ENCODE assay signal across 8 cellular contexts in the genomic region with DNA sequence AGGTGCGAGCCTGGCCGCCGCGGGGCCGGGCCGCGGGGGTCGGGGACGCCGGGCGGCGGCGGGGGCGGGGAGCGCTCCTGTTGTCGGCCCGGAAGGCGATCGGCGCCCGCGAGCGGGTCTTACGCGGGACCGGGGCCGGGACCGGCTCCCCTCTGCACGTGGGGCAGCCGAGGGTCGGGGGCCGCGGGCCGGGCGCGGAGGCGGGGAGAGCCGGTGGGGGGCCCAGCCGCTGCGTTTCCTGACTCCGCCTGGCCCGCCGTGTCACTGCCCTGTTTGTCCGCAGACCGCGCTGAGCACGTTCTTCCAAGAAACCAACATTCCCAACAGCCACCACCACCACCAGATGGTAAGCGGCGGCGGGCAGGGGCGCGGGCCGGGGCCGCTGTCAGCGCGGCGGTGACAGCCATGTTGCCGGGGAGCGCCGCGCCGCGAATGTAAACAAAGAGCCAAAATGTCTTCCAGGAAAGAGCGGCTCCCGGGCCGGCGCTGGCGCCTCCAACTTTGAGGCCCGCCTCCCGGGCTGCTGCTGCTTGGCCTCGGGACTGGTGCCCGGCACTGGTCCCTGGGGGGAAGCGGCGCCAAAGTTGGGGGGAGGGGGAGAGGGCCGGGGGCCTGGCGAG. TPM values are rescaled to one million over a fixed set of nuclear protein-coding genes. Genes with fewer than 3 reads are reported as not detected.
A peak's percentile ranks its signal among the peaks of the same experiment; 100 is the strongest.
DNase-seq lines count a peak whose midpoint lies in the region; ATAC-seq, FAIRE-seq and TF ChIP-seq lines count a peak whose summit lies in the region.

No MANE protein-coding gene starts in this region.

- no peak overlapping the region for H2AFZ ChIP-seq in GM23248
- no peak overlapping the region for H2AFZ ChIP-seq in K562 (ENCODE audit: low read depth, low read length)

- TF ChIP-seq EP300 in K562 (IDR thresholded peaks at IDR 0.05; ENCODE audit: low read length) = no peak

- H3K9me1 ChIP-seq in K562 (ENCODE audit: control insufficient read depth, insufficient read depth, low read length) = no peaks in the 10 kb centered on the region

- H3K4me1 ChIP-seq in GM23248 (ENCODE audit: insufficient read depth) (peaks cover 22% of the 10 kb centered on the region), K562 (replicated peaks in 1 of 2; ENCODE audit: control insufficient read depth in 2 of 2, insufficient read depth in 2 of 2, low read length in 2 of 2) (peaks cover 43 to 44% of the 10 kb centered on the region in 2 experiments), iPS-18a (ENCODE audit: control insufficient read depth, low read depth, low read length) (peaks cover 17% of the 10 kb centered on the region), skeletal muscle tissue (ENCODE audit: control insufficient read depth in 3 of 3, insufficient read depth in 3 of 3, low read length in 3 of 3) (peaks cover 54 to 59% (median 55%) of the 10 kb centered on the region in 3 donors)

- H3F3A ChIP-seq in GM23248 (ENCODE audit: insufficient read depth) = peaks cover 7% of the 10 kb centered on the region

- intact Hi-C loops in K562 (cut with micrococcal nuclease) = loop anchor here (5.0 kb wide), 2 partner anchors 68 to 83 kb away; no protein-coding TSS in a partner anchor

- DNase-seq in AG09309 (ENCODE audit: low read depth) (no peak), GM23248 (peak; percentile 81), K562 (ENCODE audit: extremely low read depth in 1 of 4, low spot score in 3 of 4) (peak; percentile 40 to 69 (median 64)), NCI-H526 treated with DMSO at 0.1 percent for 48 hours (lab: John Stamatoyannopoulos, UW) (no peak)

- TF ChIP-seq POLR2A in K562 (conservative IDR thresholded peaks at IDR 0.05) = peak; percentile 10; the same call in 1 of the 2 replicates

- peak overlapping the region; percentile 97 for H3K4me2 ChIP-seq in GM23248 (ENCODE audit: unreplicated experiment)
- H3K4me2 ChIP-seq in K562 (ENCODE audit: insufficient read depth, low read length) = peak overlapping the region; percentile 97; the same call in 1 of the 2 replicates

- H3K27me3 ChIP-seq in GM23248 (replicated peaks; ENCODE audit: insufficient read depth) = no peaks in the 10 kb centered on the region
- no peaks in the 10 kb centered on the region for H3K27me3 ChIP-seq in K562 (ENCODE audit: control insufficient read depth in 2 of 2, insufficient read depth in 2 of 2, low read length in 2 of 2)
- no peaks in the 10 kb centered on the region for H3K27me3 ChIP-seq in iPS-18a (ENCODE audit: control insufficient read depth, insufficient read depth, low read length)
- H3K27me3 ChIP-seq in skeletal muscle tissue (ENCODE audit: control insufficient read depth in 3 of 3, insufficient read depth in 3 of 3, low read length in 3 of 3) = no peaks in the 10 kb centered on the region

- FAIRE-seq in K562 (lab: Jason Lieb, UNC) = no peak

- H3K36me3 ChIP-seq in GM23248 (ENCODE audit: low read depth) (no peaks in the 10 kb centered on the region), K562 (ENCODE audit: control insufficient read depth, insufficient read depth, low read length) (peaks cover 33% of the 10 kb centered on the region), iPS-18a (ENCODE audit: control insufficient read depth, low read depth, low read length) (no peaks in the 10 kb centered on the region), skeletal muscle tissue (ENCODE audit: control insufficient read depth in 3 of 3, insufficient read depth in 3 of 3, low read length in 3 of 3) (peaks cover 0 to 5% (median 2%) of the 10 kb centered on the region in 3 donors)

- H3K4me3 ChIP-seq in AG09309 (ENCODE audit: control insufficient read depth, low read depth, low read length) (peak overlapping the region; percentile 75), GM23248 (peak overlapping the region; percentile 88), K562 (peak overlapping the region; percentile 91), iPS-18a (ENCODE audit: low read length) (peak overlapping the region; percentile 74), skeletal muscle tissue (ENCODE audit: low read length in 3 of 3) (peak overlapping the region; percentile 68 to 81 (median 81))

- peak; percentile 24; the same call in 2 of the 3 replicates for ATAC-seq in SK-N-SH treated with all-trans-retinoic acid at 6 μM for 48 hours
- no peak for ATAC-seq in K562
- no peak for ATAC-seq in HG03469 (IDR thresholded peaks at IDR 0.05; ENCODE audit: unreplicated experiment)

- H3K9me2 ChIP-seq in GM23248 (ENCODE audit: insufficient read depth) = no peaks in the 10 kb centered on the region

- POLR2A ChIA-PET in K562 (lab: Yijun Ruan, JAX) = interaction anchor here (0.6 to 10.6 kb wide), 22 partner anchors 9 to 453 kb away, joined by 3 to 227 read pairs (median 8); a partner anchor contains a TSS

- H3K9ac ChIP-seq in GM23248 (peak overlapping the region; percentile 98), K562 (ENCODE audit: insufficient read depth in 1 of 2, low read depth in 2 of 2, low read length in 2 of 2) (peak overlapping the region; percentile 81 to 96; a peak in 3 of 4 replicates), iPS-18a (ENCODE audit: low read length) (peak overlapping the region; percentile 81), skeletal muscle tissue (ENCODE audit: low read depth in 1 of 3, low read length in 3 of 3) (peak overlapping the region; percentile 79 to 91 (median 81))

- 0 to 1% methylated on average over 30 to 32 of the region's 76 CpGs for WGBS in GM23248 (ENCODE audit: low coverage in 1 of 2, low lambda C conversion rate in 2 of 2, missing lambda C conversion rate in 2 of 2), 2 experiments
- WGBS in K562 (ENCODE audit: insufficient coverage, low coverage, missing lambda C conversion rate) = 4% methylated on average over 34 of the region's 76 CpGs

- CTCF ChIA-PET in K562 (lab: Yijun Ruan, JAX; ENCODE audit: low intra/inter-chr PET ratio) = no interaction called here

- H3K9me3 ChIP-seq in GM23248 (ENCODE audit: low read depth) (no peaks in the 10 kb centered on the region), K562 (replicated peaks; ENCODE audit: control insufficient read depth, insufficient read depth, low read depth, low read length) (no peaks in the 10 kb centered on the region), iPS-18a (ENCODE audit: control insufficient read depth, low read depth, low read length) (no peaks in the 10 kb centered on the region), skeletal muscle tissue (ENCODE audit: control insufficient read depth in 3 of 3, low read length in 3 of 3) (no peaks in the 10 kb centered on the region)

- in situ Hi-C loops in GM23248 (cut with MboI) = no loop called here
- in situ Hi-C loops in K562 (cut with MboI) = no loop called here

- TF ChIP-seq RAD21 in K562 (CRISPR knock-in tag; conservative IDR thresholded peaks at IDR 0.05 in 1 of 2, IDR thresholded peaks at IDR 0.05 in 1 of 2) = no peak

- H4K20me1 ChIP-seq in GM23248 (ENCODE audit: insufficient read depth) (no peaks in the 10 kb centered on the region), K562 (replicated peaks; ENCODE audit: control insufficient read depth, insufficient read depth, low read length) (no peaks in the 10 kb centered on the region)

- H3K79me2 ChIP-seq in GM23248 (ENCODE audit: insufficient read depth) (peaks cover 44% of the 10 kb centered on the region), K562 (ENCODE audit: control insufficient read depth, insufficient read depth, low read length) (peaks cover 53% of the 10 kb centered on the region)

- TF ChIP-seq CTCF in AG09309 (IDR thresholded peaks at IDR 0.05; ENCODE audit: control insufficient read depth, insufficient read depth, low read depth, low read length, missing control alignments) (no peak), K562 (IDR thresholded peaks at IDR 0.05 in 2 of 3, conservative IDR thresholded peaks at IDR 0.05 in 1 of 3; ENCODE audit: insufficient read depth in 2 of 3, low read depth in 1 of 3, low read length in 3 of 3) (no peak)

- peak overlapping the region; percentile 72 for H3K27ac ChIP-seq in GM23248
- peak overlapping the region; percentile 81 for H3K27ac ChIP-seq in K562 (ENCODE audit: extremely low read depth, low read depth, low read length)
- no peak overlapping the region for H3K27ac ChIP-seq in iPS-18a (ENCODE audit: low read length)
- H3K27ac ChIP-seq in skeletal muscle tissue (ENCODE audit: low read depth, low read length) = peak overlapping the region; percentile 83

- BruUV-seq in K562 (replicated peaks; lab: Mats Ljungman, UMichigan) = no TSS peak

RNA-seq across cellular contexts. Expression of a gene that starts 0.6 kb away (rescaled TPM):
- total RNA-seq in GM23248 (2014; rRNA removed; shearing (Covaris generic)) = 5.6 and 6.4 TPM in 2 replicates
- polyA plus RNA-seq in GM23248 (2016; fragmentation: Nextera tagmentation; extraction: Ambion mirVana) = 0.56 and 1.2 TPM in 2 replicates
- total RNA-seq in K562 (2011; cell fraction: chromatin; rRNA removed; ENCODE audit: low replicate concordance) = 10.6 and 25.5 TPM in 2 replicates
- 27.3 and 33.0 TPM in 2 replicates for total RNA-seq in K562 (2011; cell fraction: nucleolus; rRNA removed)
- 22.7 and 24.3 TPM in 2 replicates for total RNA-seq in K562 (2011; cell fraction: nucleoplasm; rRNA removed)
- 43.1 and 52.7 TPM in 2 replicates for total RNA-seq in K562 (2014; rRNA removed)
- total RNA-seq in K562 (2014; rRNA removed; fragmentation: Illumina TruSeq; extraction: Trizol) = 5.8 and 7.6 TPM in 2 replicates
- total RNA-seq in K562 (2015; rRNA removed; fragmentation: Illumina TruSeq; extraction: Trizol) = 21.9 and 25.3 TPM in 2 replicates
- 85.3 and 94.1 TPM in 2 replicates for total RNA-seq in K562 (2021)
- 46.6 and 79.6 TPM in 2 replicates for polyA plus RNA-seq in K562 (2011; rRNA removed)
- 34.5 and 74.0 TPM in 2 replicates for polyA plus RNA-seq in K562 (2011; cell fraction: cytosol; rRNA removed)
- 55.6 and 56.6 TPM in 2 replicates for polyA plus RNA-seq in K562 (2011; cell fraction: nucleus; rRNA removed)
- 62.8 and 75.4 TPM in 2 replicates for polyA plus RNA-seq in K562 (2012)
- 17.4 and 39.3 TPM in 2 replicates for polyA plus RNA-seq in K562 (2014; fragmentation: Illumina TruSeq; extraction: Trizol)
- polyA plus RNA-seq in K562 (2014; fragmentation: Nextera tagmentation; extraction: Ambion mirVana) = 1 to 10 TPM; 2.3 to 3.9 TPM
- polyA plus RNA-seq in K562 (2014; rRNA removed) = 40.6 and 46.5 TPM in 2 replicates
- polyA minus RNA-seq in K562 (2011; rRNA and poly(A)+ RNA removed) = 8.0 and 8.5 TPM in 2 replicates
- 32.8 and 59.0 TPM in 2 replicates for polyA minus RNA-seq in K562 (2011; cell fraction: cytosol; rRNA and poly(A)+ RNA removed)
- 8.1 and 9.6 TPM in 2 replicates for polyA minus RNA-seq in K562 (2011; cell fraction: nucleus; rRNA and poly(A)+ RNA removed)
- total RNA-seq in skeletal muscle tissue = 2.6 TPM

RNA-seq across cellular contexts. Expression of a gene that starts 25.4 kb away (rescaled TPM):
- total RNA-seq in GM23248 (2014; rRNA removed; shearing (Covaris generic)) = 4.0 TPM in 1 of 2 replicates, not detected in the other
- 0.31 TPM in 1 of 2 replicates, not detected in the other for polyA plus RNA-seq in GM23248 (2016; fragmentation: Nextera tagmentation; extraction: Ambion mirVana)
- 105 and 114 TPM in 2 replicates for total RNA-seq in K562 (2011; cell fraction: chromatin; rRNA removed; ENCODE audit: low replicate concordance)
- 43.7 and 60.5 TPM in 2 replicates for total RNA-seq in K562 (2011; cell fraction: nucleolus; rRNA removed)
- 85.8 and 127 TPM in 2 replicates for total RNA-seq in K562 (2011; cell fraction: nucleoplasm; rRNA removed)
- 12.7 and 21.6 TPM in 2 replicates for total RNA-seq in K562 (2014; rRNA removed)
- 16.3 and 17.9 TPM in 2 replicates for total RNA-seq in K562 (2014; rRNA removed; fragmentation: Illumina TruSeq; extraction: Trizol)
- 28.2 and 28.7 TPM in 2 replicates for total RNA-seq in K562 (2015; rRNA removed; fragmentation: Illumina TruSeq; extraction: Trizol)
- total RNA-seq in K562 (2021) = 28.6 and 29.0 TPM in 2 replicates
- polyA plus RNA-seq in K562 (2011; rRNA removed) = 30.5 and 37.8 TPM in 2 replicates
- polyA plus RNA-seq in K562 (2011; cell fraction: cytosol; rRNA removed) = 29.5 and 33.1 TPM in 2 replicates
- 28.4 and 36.3 TPM in 2 replicates for polyA plus RNA-seq in K562 (2011; cell fraction: nucleus; rRNA removed)
- polyA plus RNA-seq in K562 (2012) = 21.3 and 53.9 TPM in 2 replicates
- 29.0 and 31.7 TPM in 2 replicates for polyA plus RNA-seq in K562 (2014; fragmentation: Illumina TruSeq; extraction: Trizol)
- 10 to 100 TPM in 1 of 2 experiments, 1 to 10 TPM in 1; 8.1 to 12.7 TPM for polyA plus RNA-seq in K562 (2014; fragmentation: Nextera tagmentation; extraction: Ambion mirVana)
- polyA plus RNA-seq in K562 (2014; rRNA removed) = 20.8 and 26.3 TPM in 2 replicates
- polyA minus RNA-seq in K562 (2011; rRNA and poly(A)+ RNA removed) = 40.3 and 41.8 TPM in 2 replicates
- polyA minus RNA-seq in K562 (2011; cell fraction: cytosol; rRNA and poly(A)+ RNA removed) = 30.4 and 40.2 TPM in 2 replicates
- 13.2 and 28.3 TPM in 2 replicates for polyA minus RNA-seq in K562 (2011; cell fraction: nucleus; rRNA and poly(A)+ RNA removed)
- 6.8 TPM for total RNA-seq in skeletal muscle tissue

RNA-seq across cellular contexts. Expression of a gene that starts 42.3 kb away (rescaled TPM):
- total RNA-seq in GM23248 (2014; rRNA removed; shearing (Covaris generic)) = 3.7 and 4.0 TPM in 2 replicates
- polyA plus RNA-seq in GM23248 (2016; fragmentation: Nextera tagmentation; extraction: Ambion mirVana) = 1.3 and 1.5 TPM in 2 replicates
- total RNA-seq in K562 (2011; cell fraction: chromatin; rRNA removed; ENCODE audit: low replicate concordance) = 4.4 and 9.4 TPM in 2 replicates
- 3.3 and 4.1 TPM in 2 replicates for total RNA-seq in K562 (2011; cell fraction: nucleolus; rRNA removed)
- total RNA-seq in K562 (2011; cell fraction: nucleoplasm; rRNA removed) = 2.4 TPM in 2 replicates
- total RNA-seq in K562 (2014; rRNA removed) = 1.3 and 1.5 TPM in 2 replicates
- total RNA-seq in K562 (2014; rRNA removed; fragmentation: Illumina TruSeq; extraction: Trizol) = 0.89 and 1.1 TPM in 2 replicates
- 1.6 and 2.0 TPM in 2 replicates for total RNA-seq in K562 (2015; rRNA removed; fragmentation: Illumina TruSeq; extraction: Trizol)
- 1.4 and 2.0 TPM in 2 replicates for total RNA-seq in K562 (2021)
- polyA plus RNA-seq in K562 (2011; rRNA removed) = 0.46 and 1.3 TPM in 2 replicates
- 0.82 and 1.0 TPM in 2 replicates for polyA plus RNA-seq in K562 (2011; cell fraction: cytosol; rRNA removed)
- 3.4 and 4.1 TPM in 2 replicates for polyA plus RNA-seq in K562 (2011; cell fraction: nucleus; rRNA removed)
- polyA plus RNA-seq in K562 (2012) = 1.5 and 13.0 TPM in 2 replicates
- 0.40 and 0.61 TPM in 2 replicates for polyA plus RNA-seq in K562 (2014; fragmentation: Illumina TruSeq; extraction: Trizol)
- under 1 TPM; 0.03 to 0.07 TPM for polyA plus RNA-seq in K562 (2014; fragmentation: Nextera tagmentation; extraction: Ambion mirVana)
- polyA plus RNA-seq in K562 (2014; rRNA removed) = 0.81 and 1.2 TPM in 2 replicates
- polyA minus RNA-seq in K562 (2011; rRNA and poly(A)+ RNA removed) = 6.7 and 10.1 TPM in 2 replicates
- 1.8 and 2.2 TPM in 2 replicates for polyA minus RNA-seq in K562 (2011; cell fraction: cytosol; rRNA and poly(A)+ RNA removed)
- polyA minus RNA-seq in K562 (2011; cell fraction: nucleus; rRNA and poly(A)+ RNA removed) = 1.1 and 2.2 TPM in 2 replicates
- total RNA-seq in skeletal muscle tissue = 2.1 TPM

Comparison
In these comparisons a context has a peak if more than half of its experiments do, and no peak if none do; other contexts are left out.
1. DNase-seq: peak in GM23248 (single experiment) and K562 (4 of 4); none in AG09309 (single experiment) and NCI-H526 treated with DMSO at 0.1 percent for 48 hours (single experiment).
2. Peak in every context shown above with its lines, with median percentiles within 50 percentile points of each other: H3K4me3 ChIP-seq and H3K9ac ChIP-seq.